30 cellular contexts compared by ENCODE assay signal in genomic region chr4:86367577-86367976, GRCh38. TPM values are rescaled to one million over a fixed set of nuclear protein-coding genes. Genes with fewer than 3 reads are reported as not detected.
DNase-seq lines count a peak whose midpoint lies in the region; ATAC-seq and TF ChIP-seq lines count a peak whose summit lies in the region.
"Had no signal": no experiment of that assay in that cellular context is flagged by ENCODE, and none has a peak within 500 bp of the region (broad histone marks: within the 10 kb centered on the region; RNA-seq: fewer than 3 reads in every experiment).

No MANE protein-coding gene starts in this region.

- H3K4me1 Mint-ChIP-seq in immature natural killer cell: no peaks in the 10 kb centered on the region
- H3K4me1 Mint-ChIP-seq: activated naive CD8-positive, alpha-beta T cell treated with anti-CD3 and anti-CD28 coated beads, Interleukin-2, amount 50 U/mL, for 24 hours; CD4-positive, CD25-positive, alpha-beta regulatory T cell; mesothelial cell of epicardium; naive thymus-derived CD8-positive, alpha-beta T cell; stimulated activated memory B cell treated with anti-CD40 and anti-IgM and Interleukin-4, amounts not matched to agents 10 μg/mL and 1 μg/mL and 100 μg/mL, for 72 hours; T-helper 17 cell had no signal

- no peak overlapping the region for H3K4me3 Mint-ChIP-seq in immature natural killer cell
- H3K4me3 Mint-ChIP-seq: activated naive CD8-positive, alpha-beta T cell treated with anti-CD3 and anti-CD28 coated beads, Interleukin-2, amount 50 U/mL, for 24 hours; CD4-positive, CD25-positive, alpha-beta regulatory T cell; mesothelial cell of epicardium; naive thymus-derived CD8-positive, alpha-beta T cell; stimulated activated memory B cell treated with anti-CD40 and anti-IgM and Interleukin-4, amounts not matched to agents 10 μg/mL and 1 μg/mL and 100 μg/mL, for 72 hours; T-helper 17 cell had no signal

- peaks cover 2% of the 10 kb centered on the region in 3 donors for H3K27me3 Mint-ChIP-seq in immature natural killer cell (ENCODE audit: low read depth in 3 of 3)
- H3K27me3 Mint-ChIP-seq: CD4-positive, CD25-positive, alpha-beta regulatory T cell; T-helper 17 cell had no signal

- no peak for ATAC-seq in GM18858 (IDR thresholded peaks at IDR 0.05; ENCODE audit: unreplicated experiment)
- ATAC-seq: activated naive CD8-positive, alpha-beta T cell treated with anti-CD3 and anti-CD28 coated beads, Interleukin-2, amount 50 U/mL, for 24 hours; left lung; naive thymus-derived CD8-positive, alpha-beta T cell; stimulated activated memory B cell treated with anti-CD40 and anti-IgM and Interleukin-4, amounts not matched to agents 10 μg/mL and 1 μg/mL and 100 μg/mL, for 72 hours; T-helper 17 cell had no signal

- no peak for TF ChIP-seq CTCF in astrocyte of the spinal cord (IDR thresholded peaks at IDR 0.05; ENCODE audit: low read depth, low read length)
- TF ChIP-seq CTCF in fibroblast of pulmonary artery (IDR thresholded peaks at IDR 0.05; ENCODE audit: low read length, missing control alignments): no peak

- H3K27ac Mint-ChIP-seq in immature natural killer cell: no peak overlapping the region
- H3K27ac Mint-ChIP-seq: activated naive CD8-positive, alpha-beta T cell treated with anti-CD3 and anti-CD28 coated beads, Interleukin-2, amount 50 U/mL, for 24 hours; CD4-positive, CD25-positive, alpha-beta regulatory T cell; mesothelial cell of epicardium; naive thymus-derived CD8-positive, alpha-beta T cell; stimulated activated memory B cell treated with anti-CD40 and anti-IgM and Interleukin-4, amounts not matched to agents 10 μg/mL and 1 μg/mL and 100 μg/mL, for 72 hours; T-helper 17 cell had no signal

- peak; percentile 15 for DNase-seq in GM03348 (ENCODE audit: low spot score)
- peak; percentile 13 for DNase-seq in astrocyte of the spinal cord (ENCODE audit: low read depth, low spot score)
- peak; percentile 67 for DNase-seq in fibroblast of pulmonary artery (ENCODE audit: low read depth)
- DNase-seq in smooth muscle cell of the brain vasculature (ENCODE audit: low read depth, low spot score): peak; percentile 51
- no peak for DNase-seq in immature natural killer cell
- DNase-seq in NCI-H2196 treated with DMSO at 0.1 percent for 48 hours (lab: John Stamatoyannopoulos, UW; ENCODE audit: unreplicated experiment): no peak
- DNase-seq: activated gamma-delta T cell treated with Interleukin-2 at 50 U/mL for 16 hours; activated naive CD8-positive, alpha-beta T cell treated with anti-CD3 and anti-CD28 coated beads, Interleukin-2, amount 50 U/mL, for 24 hours; activated T-cell treated with anti-CD3 and anti-CD28 coated beads, Interleukin-2, amount 50 U/mL, for 1 hour; CD4-positive, CD25-positive, alpha-beta regulatory T cell; colonic mucosa; effector memory CD4-positive, alpha-beta T cell; esophagus squamous epithelium; KG1; left lung; MV-4-11; naive thymus-derived CD8-positive, alpha-beta T cell; NCI-H187 treated with DMSO at 0.1 percent for 48 hours; NCI-H69; occipital lobe; RPMI8226; spleen; stimulated activated CD4-positive, alpha-beta T cell treated with anti-CD3 and anti-CD28 coated beads, Interleukin-4, amount 100 ng/mL, for 1 hour; T-helper 17 cell; testis; uterus had no signal

- in situ Hi-C loops in astrocyte of the spinal cord (cut with HindIII; ENCODE audit: low sequenced_read_pairs): no loop called here

- H3K4me3 ChIP-seq in astrocyte of the spinal cord (ENCODE audit: low read depth, low read length): no peak overlapping the region
- H3K4me3 ChIP-seq in fibroblast of pulmonary artery (replicated peaks; ENCODE audit: low read depth, low read length): no peak overlapping the region
- H3K4me3 ChIP-seq: breast epithelium, colonic mucosa, esophagus squamous epithelium, left lung, spleen, testis, uterus had no signal

- peaks cover 2 to 10% (median 7%) of the 10 kb centered on the region in 6 donors for H3K9me3 Mint-ChIP-seq in immature natural killer cell

- no peaks in the 10 kb centered on the region for H3K36me3 Mint-ChIP-seq in immature natural killer cell
- H3K36me3 Mint-ChIP-seq: CD4-positive, CD25-positive, alpha-beta regulatory T cell had no signal

RNA-seq across cellular contexts. Expression of gene MAPK10, which starts 7.7 kb away (rescaled TPM):
- polyA plus RNA-seq in immature natural killer cell: not detected
- polyA plus RNA-seq: CD4-positive, CD25-positive, alpha-beta regulatory T cell; naive thymus-derived CD8-positive, alpha-beta T cell had no signal

Comparison
In these comparisons a context has a peak if more than half of its experiments do, and no peak if none do; other contexts are left out.
1. DNase-seq: peak in GM03348 (single experiment), astrocyte of the spinal cord (single experiment), fibroblast of pulmonary artery (single experiment) and smooth muscle cell of the brain vasculature (single experiment); none in immature natural killer cell (0 of 3) and NCI-H2196 treated with DMSO at 0.1 percent for 48 hours (single experiment).